Comparison of ENCODE assay signal across 13 cellular contexts in the genomic region with DNA sequence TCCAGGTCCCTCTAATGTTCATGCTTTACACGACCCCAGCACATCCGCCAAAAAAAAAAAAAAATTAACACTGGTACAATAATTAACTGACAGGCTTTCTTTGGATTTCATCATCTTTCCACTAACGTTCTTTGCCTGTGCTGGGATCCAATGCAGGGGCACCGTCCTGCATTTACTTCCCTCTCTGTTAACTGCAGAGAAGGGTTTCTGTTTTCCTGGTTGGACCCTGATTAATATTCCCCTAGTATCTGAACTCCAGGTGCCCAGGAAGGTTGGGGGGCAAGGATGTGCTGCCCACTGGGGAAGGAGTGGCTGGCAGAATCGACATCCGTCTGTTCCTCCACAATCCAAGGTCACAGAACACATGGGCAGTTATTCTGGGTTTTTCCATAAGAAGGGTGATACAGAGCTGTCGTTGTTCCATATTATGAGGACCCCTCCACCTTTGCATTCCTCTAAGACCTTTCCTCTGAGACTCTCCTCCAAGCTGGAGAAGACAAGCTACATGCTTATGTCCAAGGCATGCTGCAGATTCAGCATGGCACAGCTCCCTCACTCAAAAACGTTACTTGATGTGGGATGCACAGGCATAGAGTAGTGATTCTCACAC. TPM values are rescaled to one million over a fixed set of nuclear protein-coding genes. Genes with fewer than 3 reads are reported as not detected.
DNase-seq lines count a peak whose midpoint lies in the region; ATAC-seq, FAIRE-seq and TF ChIP-seq lines count a peak whose summit lies in the region.
"Had no signal": no experiment of that assay in that cellular context is flagged by ENCODE, and none has a peak within 500 bp of the region (broad histone marks: within the 10 kb centered on the region; RNA-seq: fewer than 3 reads in every experiment).

No MANE protein-coding gene starts in this region.

- TF ChIP-seq EP300 in HepG2 (IDR thresholded peaks at IDR 0.05; ENCODE audit: low read depth in 2 of 2, low read length in 2 of 2) (no peak), HepG2 (CRISPR knock-in tag; IDR thresholded peaks at IDR 0.05; ENCODE audit: borderline replicate concordance) (no peak)

- H3K27me3 Mint-ChIP-seq in dendritic cell treated with granulocyte-macrophage colony-stimulating factor and Interleukin-4, amounts not matched to agents 40 ng/mL and 50 ng/mL, for 4 days = peaks cover 8% of the 10 kb centered on the region
- H3K27me3 Mint-ChIP-seq in progenitor cell of endocrine pancreas = peaks cover 20% of the 10 kb centered on the region

- H3K36me3 Mint-ChIP-seq in dendritic cell treated with granulocyte-macrophage colony-stimulating factor and Interleukin-4, amounts not matched to agents 40 ng/mL and 50 ng/mL, for 4 days (ENCODE audit: low read depth) = peaks cover 7% of the 10 kb centered on the region
- H3K36me3 Mint-ChIP-seq in progenitor cell of endocrine pancreas (ENCODE audit: insufficient read depth) = no peaks in the 10 kb centered on the region

- H3K27ac ChIP-seq in HepG2 (ENCODE audit: extremely low read length, insufficient read depth, low read length) = no peak overlapping the region
- H3K27ac ChIP-seq in right lobe of liver = no peak overlapping the region
- no peak overlapping the region for H3K27ac ChIP-seq in OCI-LY1 (ENCODE audit: low read depth, low read length, poor library complexity, severe bottlenecking)
- no peak overlapping the region for H3K27ac ChIP-seq in A673 (ENCODE audit: low read depth, low read length, poor library complexity, severe bottlenecking)
- H3K27ac ChIP-seq: VCaP had no signal

- TF ChIP-seq POLR2A in HepG2 (IDR thresholded peaks at IDR 0.05; ENCODE audit: insufficient read depth in 1 of 2, low read depth in 2 of 2, low read length in 2 of 2) (no peak), right lobe of liver (IDR thresholded peaks at IDR 0.05) (no peak)

- H3K9me2 ChIP-seq in OCI-LY1 (ENCODE audit: low read depth, low read length) = no peaks in the 10 kb centered on the region

- no peak for FAIRE-seq in HepG2 (lab: Jason Lieb, UNC)

- no peaks in the 10 kb centered on the region for H4K20me1 ChIP-seq in HepG2 (ENCODE audit: insufficient read depth, low read length)
- no peaks in the 10 kb centered on the region for H4K20me1 ChIP-seq in OCI-LY1 (ENCODE audit: insufficient read depth, low read length)

- H3K9ac ChIP-seq in HepG2 (ENCODE audit: insufficient read depth, low read depth, low read length) = no peak overlapping the region
- no peak overlapping the region; the same call in 1 of the 2 replicates for H3K9ac ChIP-seq in OCI-LY1 (ENCODE audit: low read length)

- CTCF ChIA-PET in HepG2 (lab: Yijun Ruan, JAX; ENCODE audit: low intra/inter-chr PET ratio, low total read pairs) = no interaction called here
- CTCF ChIA-PET in A673 (lab: Charles Lee) = no interaction called here

- H3K4me3 ChIP-seq in HepG2 (replicated peaks in 1 of 3; ENCODE audit: insufficient read depth in 1 of 3, low read depth in 2 of 3, low read length in 3 of 3) (no peak overlapping the region), right lobe of liver (no peak overlapping the region), OCI-LY1 (ENCODE audit: low read depth, low read length, poor library complexity, severe bottlenecking) (peak overlapping the region; percentile 43), A673 (ENCODE audit: low read depth, low read length, poor library complexity, severe bottlenecking) (no peak overlapping the region)

- ATAC-seq in HepG2 = no peak
- ATAC-seq in right lobe of liver = no peak
- ATAC-seq: esophagus mucosa had no signal

- TF ChIP-seq CTCF in HepG2 (CRISPR knock-in tag; IDR thresholded peaks at IDR 0.05) (no peak), right lobe of liver (IDR thresholded peaks at IDR 0.05) (no peak), OCI-LY1 (IDR thresholded peaks at IDR 0.05; ENCODE audit: low read length) (no peak), A673 (conservative IDR thresholded peaks at IDR 0.05; ENCODE audit: low read depth, low read length) (no peak), progenitor cell of endocrine pancreas (IDR thresholded peaks at IDR 0.05; ENCODE audit: unreplicated experiment) (no peak)

- H3K27me3 ChIP-seq in HepG2 (ENCODE audit: control insufficient read depth in 1 of 2, insufficient read depth in 2 of 2, low read length in 2 of 2) (no peaks in the 10 kb centered on the region; a peak in 1 of 5 replicates), right lobe of liver (no peaks in the 10 kb centered on the region), OCI-LY1 (ENCODE audit: insufficient read depth, low read length) (peaks cover 4% of the 10 kb centered on the region; the same call in 1 of the 2 replicates), A673 (replicated peaks; ENCODE audit: insufficient read depth, low read depth, low read length, poor library complexity) (no peaks in the 10 kb centered on the region)

- WGBS in HepG2 (ENCODE audit: low lambda C conversion rate) = 20% methylated on average over 8 of the region's 8 CpGs
- 18% methylated on average over 6 of the region's 8 CpGs for WGBS in right lobe of liver (ENCODE audit: insufficient coverage, low coverage, low lambda C conversion rate, missing lambda C conversion rate)

- peaks cover 58% of the 10 kb centered on the region for H3K4me1 Mint-ChIP-seq in dendritic cell treated with granulocyte-macrophage colony-stimulating factor and Interleukin-4, amounts not matched to agents 40 ng/mL and 50 ng/mL, for 4 days (ENCODE audit: low read depth)
- no peaks in the 10 kb centered on the region for H3K4me1 Mint-ChIP-seq in progenitor cell of endocrine pancreas (ENCODE audit: low read depth)

- no peak for TF ChIP-seq RAD21 in HepG2 (CRISPR knock-in tag; IDR thresholded peaks at IDR 0.05)

- BruUV-seq in HepG2 (replicated peaks; lab: Mats Ljungman, UMichigan) = no TSS peak
- no TSS peak for BruUV-seq in A673 (replicated peaks; lab: Mats Ljungman, UMichigan)

- H3F3A ChIP-seq in OCI-LY1 (ENCODE audit: insufficient read depth, low read length) = no peaks in the 10 kb centered on the region

- peak overlapping the region; percentile 78 for H3K27ac Mint-ChIP-seq in dendritic cell treated with granulocyte-macrophage colony-stimulating factor and Interleukin-4, amounts not matched to agents 40 ng/mL and 50 ng/mL, for 4 days
- no peak overlapping the region for H3K27ac Mint-ChIP-seq in progenitor cell of endocrine pancreas

- 0 out of 2 replicates have a peak overlapping the region, but pooled peaks have one; percentile 4 for H3K4me2 ChIP-seq in HepG2 (ENCODE audit: low read depth, low read length)
- peak overlapping the region; percentile 46; the same call in 1 of the 2 replicates for H3K4me2 ChIP-seq in OCI-LY1 (ENCODE audit: low read length)

- H2AFZ ChIP-seq in HepG2 (ENCODE audit: low read length) (no peak overlapping the region), OCI-LY1 (ENCODE audit: low read length) (no peak overlapping the region)

- no peaks in the 10 kb centered on the region for H3K9me3 Mint-ChIP-seq in dendritic cell treated with granulocyte-macrophage colony-stimulating factor and Interleukin-4, amounts not matched to agents 40 ng/mL and 50 ng/mL, for 4 days
- H3K9me3 Mint-ChIP-seq in progenitor cell of endocrine pancreas (ENCODE audit: low read depth) = no peaks in the 10 kb centered on the region

- in situ Hi-C loops in HepG2 (cut with HindIII; ENCODE audit: extremely low pct_ligation_motif_present, low pct_unique_long_range_greater_than_20kb) = no loop called here

- no peaks in the 10 kb centered on the region for H3K79me2 ChIP-seq in HepG2 (ENCODE audit: insufficient read depth, low read length)
- H3K79me2 ChIP-seq in OCI-LY1 (ENCODE audit: insufficient read depth, low read length) = no peaks in the 10 kb centered on the region

- H3K9me3 ChIP-seq in HepG2 (ENCODE audit: low read length) = no peaks in the 10 kb centered on the region
- no peaks in the 10 kb centered on the region for H3K9me3 ChIP-seq in right lobe of liver
- H3K9me3 ChIP-seq in OCI-LY1 (ENCODE audit: low read length) = no peaks in the 10 kb centered on the region
- no peaks in the 10 kb centered on the region for H3K9me3 ChIP-seq in A673 (ENCODE audit: low read depth, low read length, poor library complexity, severe bottlenecking)

- peak overlapping the region; percentile 56 for H3K4me3 Mint-ChIP-seq in dendritic cell treated with granulocyte-macrophage colony-stimulating factor and Interleukin-4, amounts not matched to agents 40 ng/mL and 50 ng/mL, for 4 days
- no peak overlapping the region for H3K4me3 Mint-ChIP-seq in progenitor cell of endocrine pancreas (ENCODE audit: low read depth)

- intact Hi-C loops in HepG2 (cut with micrococcal nuclease; ENCODE audit: unreplicated experiment) (no loop called here), right lobe of liver (cut with DNase I) (no loop called here), A673 (cut with micrococcal nuclease; ENCODE audit: unreplicated experiment) (no loop called here)
- intact Hi-C loops in dendritic cell treated with granulocyte-macrophage colony-stimulating factor and Interleukin-4, amounts not matched to agents 40 ng/mL and 50 ng/mL, for 4 days (cut with micrococcal nuclease) = no loop called here

- H3K4me1 ChIP-seq in HepG2 (ENCODE audit: insufficient read depth, low read length) (peaks cover 17% of the 10 kb centered on the region), right lobe of liver (no peaks in the 10 kb centered on the region), OCI-LY1 (ENCODE audit: insufficient read depth, low read length, severe bottlenecking) (peaks cover 33% of the 10 kb centered on the region), A673 (ENCODE audit: insufficient read depth, low read length, poor library complexity, severe bottlenecking) (no peaks in the 10 kb centered on the region)

- no peak for DNase-seq in HepG2 (ENCODE audit: low spot score)
- no peak for DNase-seq in right lobe of liver
- no peak for DNase-seq in A673 (ENCODE audit: low spot score)
- no peak for DNase-seq in EL
- no peak for DNase-seq in progenitor cell of endocrine pancreas (ENCODE audit: low spot score, unreplicated experiment)
- DNase-seq in globus pallidus (ENCODE audit: low spot score) = no peak
- DNase-seq: stimulated activated CD8-positive, alpha-beta memory T cell treated with anti-CD3 and anti-CD28 coated beads, Interleukin-4, amount 100 ng/mL, for 48 hours had no signal

- POLR2A ChIA-PET in HepG2 (lab: Yijun Ruan, JAX) (no interaction called here), A673 (lab: Charles Lee; ENCODE audit: low non-redundant PET) (no interaction called here)

- H3K36me3 ChIP-seq in HepG2 (replicated peaks in 1 of 2; ENCODE audit: control insufficient read depth in 1 of 2, insufficient read depth in 2 of 2, low read length in 2 of 2) (no peaks in the 10 kb centered on the region), right lobe of liver (no peaks in the 10 kb centered on the region), OCI-LY1 (ENCODE audit: insufficient read depth, low read length) (no peaks in the 10 kb centered on the region), A673 (ENCODE audit: insufficient read depth, low read length, poor library complexity, severe bottlenecking) (no peaks in the 10 kb centered on the region)

RNA-seq across cellular contexts. Expression of gene LAIR1, which starts 4.5 kb away (rescaled TPM):
- total RNA-seq in HepG2 (2016; rRNA removed; fragmentation: Illumina TruSeq; extraction: Trizol) (0.70 and 1.2 TPM in 2 replicates), right lobe of liver (10 to 100 TPM in 2 of 6 experiments, 1 to 10 TPM in 4; 2.9 to 15.3 (median 4.9) TPM), A673 (2021) (not detected in 2 replicates), progenitor cell of endocrine pancreas (not detected in 2 replicates)
- 0.26 and 0.51 TPM in 2 replicates for total RNA-seq in HepG2 (2016; cell fraction: cytosol; rRNA removed; fragmentation: Illumina TruSeq; extraction: Trizol; ENCODE audit: low read depth)
- 0.95 and 1.0 TPM in 2 replicates for total RNA-seq in HepG2 (2016; cell fraction: insoluble cytoplasmic fraction; rRNA removed; fragmentation: Illumina TruSeq; extraction: Trizol)
- total RNA-seq in HepG2 (2016; cell fraction: membrane; rRNA removed; fragmentation: Illumina TruSeq; extraction: Trizol) = 0.79 and 1.1 TPM in 2 replicates
- total RNA-seq in HepG2 (2016; cell fraction: nucleus; rRNA removed; fragmentation: Illumina TruSeq; extraction: Trizol) = 1.8 and 3.2 TPM in 2 replicates
- 0.75 and 1.1 TPM in 2 replicates for polyA plus RNA-seq in HepG2 (2011; rRNA removed)
- polyA plus RNA-seq in HepG2 (2011; cell fraction: cytosol; rRNA removed) = 0.64 and 0.74 TPM in 2 replicates
- polyA plus RNA-seq in HepG2 (2011; cell fraction: nucleus; rRNA removed) = 1.1 and 1.5 TPM in 2 replicates
- polyA plus RNA-seq in HepG2 (2012) = 0.17 TPM in 1 of 2 replicates, not detected in the other
- 0.64 and 0.71 TPM in 2 replicates for polyA plus RNA-seq in HepG2 (2016; cell fraction: cytosol; fragmentation: Illumina TruSeq; extraction: Trizol; ENCODE audit: low read depth)
- polyA plus RNA-seq in HepG2 (2016; cell fraction: insoluble cytoplasmic fraction; fragmentation: Illumina TruSeq; extraction: Trizol; ENCODE audit: low read depth) = 1.0 and 1.2 TPM in 2 replicates
- 1.2 and 1.6 TPM in 2 replicates for polyA plus RNA-seq in HepG2 (2016; cell fraction: membrane; fragmentation: Illumina TruSeq; extraction: Trizol; ENCODE audit: low read depth)
- 2.8 and 3.2 TPM in 2 replicates for polyA plus RNA-seq in HepG2 (2016; cell fraction: nucleus; fragmentation: Illumina TruSeq; extraction: Trizol; ENCODE audit: insufficient read depth, low read depth)
- 0.66 TPM in 1 of 2 replicates, not detected in the other for polyA minus RNA-seq in HepG2 (2011; rRNA and poly(A)+ RNA removed; ENCODE audit: low replicate concordance)
- 0.79 TPM in 1 of 2 replicates, not detected in the other for polyA minus RNA-seq in HepG2 (2011; cell fraction: cytosol; rRNA and poly(A)+ RNA removed)
- 0.90 and 2.0 TPM in 2 replicates for polyA minus RNA-seq in HepG2 (2011; cell fraction: nucleus; rRNA and poly(A)+ RNA removed)
- polyA plus RNA-seq: BJ had no signal

RNA-seq across cellular contexts. Expression of gene LILRA4, which starts 30.2 kb away (rescaled TPM):
- total RNA-seq in HepG2 (2016; rRNA removed; fragmentation: Illumina TruSeq; extraction: Trizol) = not detected in 2 replicates
- total RNA-seq in HepG2 (2016; cell fraction: cytosol; rRNA removed; fragmentation: Illumina TruSeq; extraction: Trizol; ENCODE audit: low read depth) = not detected in 2 replicates
- total RNA-seq in HepG2 (2016; cell fraction: insoluble cytoplasmic fraction; rRNA removed; fragmentation: Illumina TruSeq; extraction: Trizol) = not detected in 2 replicates
- not detected in 2 replicates for total RNA-seq in HepG2 (2016; cell fraction: membrane; rRNA removed; fragmentation: Illumina TruSeq; extraction: Trizol)
- total RNA-seq in HepG2 (2016; cell fraction: nucleus; rRNA removed; fragmentation: Illumina TruSeq; extraction: Trizol) = not detected in 2 replicates
- 0.07 and 0.72 TPM in 2 replicates for polyA plus RNA-seq in HepG2 (2011; rRNA removed)
- polyA plus RNA-seq in HepG2 (2011; cell fraction: cytosol; rRNA removed) = 0.48 TPM in 1 of 2 replicates, not detected in the other
- 0.09 and 0.10 TPM in 2 replicates for polyA plus RNA-seq in HepG2 (2011; cell fraction: nucleus; rRNA removed)
- polyA plus RNA-seq in HepG2 (2012) = not detected in 2 replicates
- not detected in 2 replicates for polyA plus RNA-seq in HepG2 (2016; cell fraction: cytosol; fragmentation: Illumina TruSeq; extraction: Trizol; ENCODE audit: low read depth)
- not detected in 2 replicates for polyA plus RNA-seq in HepG2 (2016; cell fraction: insoluble cytoplasmic fraction; fragmentation: Illumina TruSeq; extraction: Trizol; ENCODE audit: low read depth)
- not detected in 2 replicates for polyA plus RNA-seq in HepG2 (2016; cell fraction: membrane; fragmentation: Illumina TruSeq; extraction: Trizol; ENCODE audit: low read depth)
- polyA plus RNA-seq in HepG2 (2016; cell fraction: nucleus; fragmentation: Illumina TruSeq; extraction: Trizol; ENCODE audit: insufficient read depth, low read depth) = not detected in 2 replicates
- polyA minus RNA-seq in HepG2 (2011; rRNA and poly(A)+ RNA removed; ENCODE audit: low replicate concordance) = 2.2 TPM in 1 of 2 replicates, not detected in the other
- not detected in 2 replicates for polyA minus RNA-seq in HepG2 (2011; cell fraction: cytosol; rRNA and poly(A)+ RNA removed)
- polyA minus RNA-seq in HepG2 (2011; cell fraction: nucleus; rRNA and poly(A)+ RNA removed) = not detected in 2 replicates
- 1 to 10 TPM in 1 of 6 experiments, under 1 TPM in 2, not detected in 3; 0.12 to 1.2 (median 0.78) TPM for total RNA-seq in right lobe of liver
- total RNA-seq in A673 (2021) = not detected in 2 replicates
- total RNA-seq in progenitor cell of endocrine pancreas = not detected in 2 replicates
- total RNA-seq: esophagus mucosa had no signal
- polyA plus RNA-seq: BJ had no signal

RNA-seq across cellular contexts. Expression of gene TTYH1, which starts 46.1 kb away (rescaled TPM):
- total RNA-seq in HepG2 (2016; rRNA removed; fragmentation: Illumina TruSeq; extraction: Trizol) = 10.6 and 19.9 TPM in 2 replicates
- 24.8 and 26.4 TPM in 2 replicates for total RNA-seq in HepG2 (2016; cell fraction: cytosol; rRNA removed; fragmentation: Illumina TruSeq; extraction: Trizol; ENCODE audit: low read depth)
- total RNA-seq in HepG2 (2016; cell fraction: insoluble cytoplasmic fraction; rRNA removed; fragmentation: Illumina TruSeq; extraction: Trizol) = 9.4 and 21.3 TPM in 2 replicates
- 27.7 and 30.4 TPM in 2 replicates for total RNA-seq in HepG2 (2016; cell fraction: membrane; rRNA removed; fragmentation: Illumina TruSeq; extraction: Trizol)
- total RNA-seq in HepG2 (2016; cell fraction: nucleus; rRNA removed; fragmentation: Illumina TruSeq; extraction: Trizol) = 16.5 and 20.3 TPM in 2 replicates
- polyA plus RNA-seq in HepG2 (2011; rRNA removed) = 6.9 and 8.9 TPM in 2 replicates
- polyA plus RNA-seq in HepG2 (2011; cell fraction: cytosol; rRNA removed) = 7.0 and 10.7 TPM in 2 replicates
- polyA plus RNA-seq in HepG2 (2011; cell fraction: nucleus; rRNA removed) = 13.2 and 17.7 TPM in 2 replicates
- 4.1 and 6.2 TPM in 2 replicates for polyA plus RNA-seq in HepG2 (2012)
- polyA plus RNA-seq in HepG2 (2016; cell fraction: cytosol; fragmentation: Illumina TruSeq; extraction: Trizol; ENCODE audit: low read depth) = 27.2 and 29.7 TPM in 2 replicates
- 11.5 and 12.2 TPM in 2 replicates for polyA plus RNA-seq in HepG2 (2016; cell fraction: insoluble cytoplasmic fraction; fragmentation: Illumina TruSeq; extraction: Trizol; ENCODE audit: low read depth)
- polyA plus RNA-seq in HepG2 (2016; cell fraction: membrane; fragmentation: Illumina TruSeq; extraction: Trizol; ENCODE audit: low read depth) = 29.0 and 29.3 TPM in 2 replicates
- polyA plus RNA-seq in HepG2 (2016; cell fraction: nucleus; fragmentation: Illumina TruSeq; extraction: Trizol; ENCODE audit: insufficient read depth, low read depth) = 34.6 and 38.5 TPM in 2 replicates
- polyA minus RNA-seq in HepG2 (2011; rRNA and poly(A)+ RNA removed; ENCODE audit: low replicate concordance) = 15.4 TPM in 1 of 2 replicates, not detected in the other
- polyA minus RNA-seq in HepG2 (2011; cell fraction: cytosol; rRNA and poly(A)+ RNA removed) = 6.2 and 9.2 TPM in 2 replicates
- polyA minus RNA-seq in HepG2 (2011; cell fraction: nucleus; rRNA and poly(A)+ RNA removed) = 2.6 and 3.9 TPM in 2 replicates
- under 1 TPM in 5 of 6 experiments, not detected in 1; 0.30 to 0.93 (median 0.35) TPM for total RNA-seq in right lobe of liver
- total RNA-seq in A673 (2021) = 3.0 and 3.2 TPM in 2 replicates
- 133 and 144 TPM in 2 replicates for total RNA-seq in progenitor cell of endocrine pancreas
- polyA plus RNA-seq: BJ had no signal

RNA-seq across cellular contexts. Expression of gene LILRA5, which starts 56.2 kb away (rescaled TPM):
- total RNA-seq in HepG2 (2016; rRNA removed; fragmentation: Illumina TruSeq; extraction: Trizol) (not detected in 2 replicates), right lobe of liver (1 to 10 TPM in 5 of 6 experiments, under 1 TPM in 1; 0.98 to 4.3 (median 1.9) TPM), A673 (2021) (not detected in 2 replicates), progenitor cell of endocrine pancreas (not detected in 2 replicates)
- not detected in 2 replicates for total RNA-seq in HepG2 (2016; cell fraction: cytosol; rRNA removed; fragmentation: Illumina TruSeq; extraction: Trizol; ENCODE audit: low read depth)
- total RNA-seq in HepG2 (2016; cell fraction: insoluble cytoplasmic fraction; rRNA removed; fragmentation: Illumina TruSeq; extraction: Trizol) = not detected in 2 replicates
- total RNA-seq in HepG2 (2016; cell fraction: membrane; rRNA removed; fragmentation: Illumina TruSeq; extraction: Trizol) = not detected in 2 replicates
- total RNA-seq in HepG2 (2016; cell fraction: nucleus; rRNA removed; fragmentation: Illumina TruSeq; extraction: Trizol) = not detected in 2 replicates
- polyA plus RNA-seq in HepG2 (2011; rRNA removed) = not detected in 2 replicates
- polyA plus RNA-seq in HepG2 (2011; cell fraction: cytosol; rRNA removed) = not detected in 2 replicates
- polyA plus RNA-seq in HepG2 (2011; cell fraction: nucleus; rRNA removed) = not detected in 2 replicates
- polyA plus RNA-seq in HepG2 (2012) = not detected in 2 replicates
- not detected in 2 replicates for polyA plus RNA-seq in HepG2 (2016; cell fraction: cytosol; fragmentation: Illumina TruSeq; extraction: Trizol; ENCODE audit: low read depth)
- polyA plus RNA-seq in HepG2 (2016; cell fraction: insoluble cytoplasmic fraction; fragmentation: Illumina TruSeq; extraction: Trizol; ENCODE audit: low read depth) = not detected in 2 replicates
- polyA plus RNA-seq in HepG2 (2016; cell fraction: membrane; fragmentation: Illumina TruSeq; extraction: Trizol; ENCODE audit: low read depth) = not detected in 2 replicates
- polyA plus RNA-seq in HepG2 (2016; cell fraction: nucleus; fragmentation: Illumina TruSeq; extraction: Trizol; ENCODE audit: insufficient read depth, low read depth) = not detected in 2 replicates
- polyA minus RNA-seq in HepG2 (2011; rRNA and poly(A)+ RNA removed; ENCODE audit: low replicate concordance) = not detected in 2 replicates
- polyA minus RNA-seq in HepG2 (2011; cell fraction: cytosol; rRNA and poly(A)+ RNA removed) = not detected in 2 replicates
- not detected in 2 replicates for polyA minus RNA-seq in HepG2 (2011; cell fraction: nucleus; rRNA and poly(A)+ RNA removed)
- total RNA-seq: cerebellum had no signal
- polyA plus RNA-seq: BJ had no signal
